ENCODE assay signal across 13 cellular contexts in the genomic region with DNA sequence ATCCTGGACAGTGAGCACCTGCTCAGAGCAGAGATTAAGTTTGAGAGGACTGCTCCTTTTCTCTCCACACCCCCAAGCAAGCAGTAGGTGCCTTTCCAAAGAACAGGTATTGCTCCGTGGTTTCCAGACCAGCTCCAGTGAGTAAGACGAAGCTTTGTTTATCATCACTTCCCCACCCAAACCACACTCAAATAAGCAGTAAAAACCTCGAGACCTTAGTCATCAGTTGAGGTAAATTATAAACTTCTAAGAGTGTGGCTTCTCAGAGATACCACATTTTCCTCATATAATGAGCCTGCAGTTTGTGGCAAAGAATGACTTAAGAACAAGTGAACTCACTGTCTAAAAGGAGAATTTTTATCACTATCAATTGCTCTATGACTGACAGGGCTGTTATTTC. TPM values are rescaled to one million over a fixed set of nuclear protein-coding genes. Genes with fewer than 3 reads are reported as not detected.
DNase-seq lines count a peak whose midpoint lies in the region; ATAC-seq and TF ChIP-seq lines count a peak whose summit lies in the region.
"Had no signal": no experiment of that assay in that cellular context is flagged by ENCODE, and none has a peak within 500 bp of the region (broad histone marks: within the 10 kb centered on the region; RNA-seq: fewer than 3 reads in every experiment).

No MANE protein-coding gene starts in this region.

- H3K79me2 ChIP-seq in Loucy (ENCODE audit: insufficient read depth, low read length): no peaks in the 10 kb centered on the region

- no peaks in the 10 kb centered on the region for H3F3A ChIP-seq in Loucy (ENCODE audit: low read depth)

- intact Hi-C loops in left colon (cut with DNase I, micrococcal nuclease): no loop called here
- intact Hi-C loops in thyroid gland (cut with DNase I): no loop called here

- TF ChIP-seq CTCF in Loucy (conservative IDR thresholded peaks at IDR 0.05; ENCODE audit: low read length) (no peak), thyroid gland (IDR thresholded peaks at IDR 0.05) (no peak)

- H4K20me1 ChIP-seq in Loucy (ENCODE audit: insufficient read depth, low read length, poor library complexity, severe bottlenecking): no peaks in the 10 kb centered on the region

- no peak overlapping the region for H3K4me3 Mint-ChIP-seq in activated naive CD8-positive, alpha-beta T cell treated with anti-CD3 and anti-CD28 coated beads for 36 hours
- H3K4me3 Mint-ChIP-seq: GM23338, nephron had no signal

- H3K27me3 ChIP-seq in Loucy (ENCODE audit: insufficient read depth, low read length, poor library complexity, severe bottlenecking): no peaks in the 10 kb centered on the region
- H3K27me3 ChIP-seq in thyroid gland: no peaks in the 10 kb centered on the region

- H3K36me3 ChIP-seq in Loucy (ENCODE audit: insufficient read depth, low read length): no peaks in the 10 kb centered on the region
- H3K36me3 ChIP-seq in thyroid gland: no peaks in the 10 kb centered on the region

- H3K27ac Mint-ChIP-seq in activated naive CD8-positive, alpha-beta T cell treated with anti-CD3 and anti-CD28 coated beads for 36 hours: no peak overlapping the region
- H3K27ac Mint-ChIP-seq: GM23338, nephron had no signal

- no peak overlapping the region for H3K27ac ChIP-seq in thyroid gland
- H3K27ac ChIP-seq: 22Rv1 had no signal

- H3K4me1 Mint-ChIP-seq in activated naive CD8-positive, alpha-beta T cell treated with anti-CD3 and anti-CD28 coated beads for 36 hours: peaks cover 11% of the 10 kb centered on the region
- H3K4me1 Mint-ChIP-seq: GM23338, nephron had no signal

- no peaks in the 10 kb centered on the region for H3K36me3 Mint-ChIP-seq in activated naive CD8-positive, alpha-beta T cell treated with anti-CD3 and anti-CD28 coated beads for 36 hours

- H3K4me3 ChIP-seq in Loucy (ENCODE audit: low read length, poor library complexity, severe bottlenecking): no peak overlapping the region
- H3K4me3 ChIP-seq in thyroid gland (replicated peaks in 1 of 3): no peak overlapping the region
- H3K4me3 ChIP-seq: GM23338 had no signal

- H3K9me3 ChIP-seq in Loucy (ENCODE audit: insufficient read depth, low read depth, low read length) (no peaks in the 10 kb centered on the region), thyroid gland (no peaks in the 10 kb centered on the region)

- peak; percentile 19 for ATAC-seq in left colon
- no peak for ATAC-seq in GM21390 (IDR thresholded peaks at IDR 0.05; ENCODE audit: unreplicated experiment)
- ATAC-seq: GM23338 had no signal

- peaks cover 10% of the 10 kb centered on the region for H3K4me1 ChIP-seq in Loucy (ENCODE audit: insufficient read depth, low read length, poor library complexity, severe bottlenecking)
- no peaks in the 10 kb centered on the region for H3K4me1 ChIP-seq in thyroid gland

- H3K9me2 ChIP-seq in Loucy (replicated peaks; ENCODE audit: low read depth, low read length): no peaks in the 10 kb centered on the region

- peak; percentile 48 for DNase-seq in NK-92 treated with Interleukin-12 subunit alpha and Interleukin-12 subunit beta, amount 100 ng/mL, for 24 hours (lab: John Stamatoyannopoulos, UW)
- DNase-seq in NK-92 (lab: John Stamatoyannopoulos, UW; ENCODE audit: unreplicated experiment): no peak
- DNase-seq in activated naive CD8-positive, alpha-beta T cell treated with anti-CD3 and anti-CD28 coated beads for 36 hours: peak; percentile 23
- DNase-seq in left colon: no peak
- DNase-seq in thyroid gland: no peak
- no peak for DNase-seq in activated effector memory CD4-positive, alpha-beta T cell treated with Interleukin-2 at 50 U/mL for 16 hours
- DNase-seq: DMS53; effector CD8-positive, alpha-beta T cell had no signal

- 73 to 86% methylated on average over 3 of the region's 3 CpGs for WGBS in thyroid gland, 2 donors

- no peak for TF ChIP-seq POLR2A in thyroid gland (IDR thresholded peaks at IDR 0.05)

- H2AFZ ChIP-seq in Loucy (ENCODE audit: low read length): no peak overlapping the region
- H2AFZ ChIP-seq: GM23338 had no signal

- no peak overlapping the region for H3K9ac ChIP-seq in Loucy (ENCODE audit: low read depth, low read length, poor library complexity, severe bottlenecking)

- peak overlapping the region; percentile 16 for H3K4me2 ChIP-seq in Loucy (ENCODE audit: low read depth, low read length, poor library complexity, severe bottlenecking)
- H3K4me2 ChIP-seq: GM23338 had no signal

- H3K27me3 Mint-ChIP-seq in activated naive CD8-positive, alpha-beta T cell treated with anti-CD3 and anti-CD28 coated beads for 36 hours: peaks cover 36% of the 10 kb centered on the region

- H3K9me3 Mint-ChIP-seq in activated naive CD8-positive, alpha-beta T cell treated with anti-CD3 and anti-CD28 coated beads for 36 hours: peaks cover 1% of the 10 kb centered on the region
- H3K9me3 Mint-ChIP-seq: GM23338, nephron had no signal

RNA-seq across cellular contexts. Expression of a gene that starts 50.0 kb away (rescaled TPM):
- total RNA-seq in activated naive CD8-positive, alpha-beta T cell treated with anti-CD3 and anti-CD28 coated beads for 36 hours: 1 to 10 TPM; 2.4 to 2.5 TPM
- 10 to 100 TPM; 13.8 to 16.1 TPM for total RNA-seq in left colon
- 10 to 100 TPM; 21.3 to 99.2 (median 39.6) TPM for total RNA-seq in thyroid gland

Comparison
In these comparisons a context has a peak if more than half of its experiments do, and no peak if none do; other contexts are left out.
1. DNase-seq: peak in NK-92 treated with Interleukin-12 subunit alpha and Interleukin-12 subunit beta, amount 100 ng/mL, for 24 hours (single experiment) and activated naive CD8-positive, alpha-beta T cell treated with anti-CD3 and anti-CD28 coated beads for 36 hours (single experiment); none in NK-92 (single experiment), left colon (0 of 2), thyroid gland (0 of 2) and activated effector memory CD4-positive, alpha-beta T cell treated with Interleukin-2 at 50 U/mL for 16 hours (single experiment).
2. RNA of a gene that starts 50.0 kb away (total RNA-seq): 21.3 to 99.2 TPM in thyroid gland and 13.8 to 16.1 TPM in left colon; 2.4 to 2.5 TPM in activated naive CD8-positive, alpha-beta T cell treated with anti-CD3 and anti-CD28 coated beads for 36 hours; every median in the first group is over 4 times any median in the second.